ENCODE assay signal across 8 cellular contexts in the genomic region with DNA sequence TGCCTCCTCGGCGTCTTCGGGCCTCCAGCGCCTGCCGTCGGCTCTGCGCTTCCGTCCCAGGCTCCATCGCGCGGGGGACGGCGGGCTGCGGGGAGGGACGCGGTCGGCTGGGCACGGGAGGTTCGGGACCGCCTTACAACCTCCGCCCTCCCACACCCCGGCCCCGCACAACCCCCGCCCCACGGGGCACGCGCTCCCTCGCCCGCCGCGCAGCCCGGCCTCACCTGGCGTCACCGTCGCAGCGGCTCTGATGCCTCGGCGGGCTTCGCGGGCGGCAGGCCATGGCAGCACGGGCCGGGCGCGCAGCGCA.
DNase-seq lines count a peak whose midpoint lies in the region; ATAC-seq and TF ChIP-seq lines count a peak whose summit lies in the region.

No MANE protein-coding gene starts in this region.

- peaks cover 38% of the 10 kb centered on the region for H3K4me1 Mint-ChIP-seq in memory B cell

- H3K4me3 ChIP-seq in brain microvascular endothelial cell (ENCODE audit: low read depth, low read length), result peak overlapping the region; percentile 89

- DNase-seq in brain microvascular endothelial cell (no peak), memory B cell (ENCODE audit: low spot score in 2 of 2) (no peak), NAMALWA (ENCODE audit: low spot score) (no peak), NCI-H187 (lab: John Stamatoyannopoulos, UW) (no peak), NCI-H2227 treated with DMSO at 0.1 percent for 48 hours (lab: John Stamatoyannopoulos, UW) (no peak)

- H3K9me3 Mint-ChIP-seq in memory B cell, result no peaks in the 10 kb centered on the region

- H3K4me3 Mint-ChIP-seq in memory B cell, result peak overlapping the region; percentile 88

- TF ChIP-seq CTCF in brain microvascular endothelial cell (IDR thresholded peaks at IDR 0.05; ENCODE audit: low read depth, low read length, missing control alignments), result no peak

- no peaks in the 10 kb centered on the region for H3K27me3 Mint-ChIP-seq in memory B cell

- peaks cover 4% of the 10 kb centered on the region for H3K36me3 Mint-ChIP-seq in memory B cell

- in situ Hi-C loops in brain microvascular endothelial cell (cut with HindIII; ENCODE audit: low pct_ligation_motif_present, low sequenced_read_pairs), result no loop called here

- no peaks in the 10 kb centered on the region for H3K27me3 ChIP-seq in brain microvascular endothelial cell (replicated peaks)

- peaks cover 6% of the 10 kb centered on the region for H3K36me3 ChIP-seq in brain microvascular endothelial cell (replicated peaks)

- ATAC-seq in GM18511 (IDR thresholded peaks at IDR 0.05; ENCODE audit: unreplicated experiment), result peak; percentile 3
- ATAC-seq in HG03521 (IDR thresholded peaks at IDR 0.05; ENCODE audit: unreplicated experiment), result peak; percentile 13
- peak; percentile 5 for ATAC-seq in memory B cell (ENCODE audit: low read depth)
- no peak for ATAC-seq in HG03108 (IDR thresholded peaks at IDR 0.05; ENCODE audit: unreplicated experiment)

- H3K27ac ChIP-seq in brain microvascular endothelial cell, result peak overlapping the region; percentile 95

- peak overlapping the region; percentile 94 for H3K27ac Mint-ChIP-seq in memory B cell
